In genomic region chr12:10293570-10294227, GRCh38 we compare ENCODE assay signal across 1 cellular context.
TF ChIP-seq lines count a peak whose summit lies in the region.

No MANE protein-coding gene starts in this region.

TF ChIP-seq in GM12878, 131 proteins besides CTCF, POLR2A, EP300 and RAD21 (continued from another document):
- TF ChIP-seq MEF2A (IDR thresholded peaks at IDR 0.05; ENCODE audit: insufficient read depth, low read depth, low read length) (peak; percentile 75), MEF2B (IDR thresholded peaks at IDR 0.05; ENCODE audit: partially characterized antibody, poor library complexity, severe bottlenecking) (peak; percentile 17), STAT1 (conservative IDR thresholded peaks at IDR 0.05) (no peak), NFIC (IDR thresholded peaks at IDR 0.05; ENCODE audit: low read depth, low read length) (peak; percentile 88), BCL3 (IDR thresholded peaks at IDR 0.05; ENCODE audit: borderline replicate concordance, insufficient read depth, low read depth, low read length, poor library complexity, severe bottlenecking) (peak; percentile 23), IKZF2 (IDR thresholded peaks at IDR 0.05) (peak in 1 of 2 experiments; percentile 2; a peak in 1 of 4 replicates), RUNX3 (IDR thresholded peaks at IDR 0.05; ENCODE audit: low read length) (peak; percentile 86), ATF2 (IDR thresholded peaks at IDR 0.05; ENCODE audit: low read length) (peak; percentile 61; the same call in 1 of the 2 replicates), ZNF24 (IDR thresholded peaks at IDR 0.05) (no peak), FOXM1 (IDR thresholded peaks at IDR 0.05; ENCODE audit: low read depth, low read length) (0 out of 2 replicates have a peak, but pooled peaks have one; percentile 41)
